In the genomic region with DNA sequence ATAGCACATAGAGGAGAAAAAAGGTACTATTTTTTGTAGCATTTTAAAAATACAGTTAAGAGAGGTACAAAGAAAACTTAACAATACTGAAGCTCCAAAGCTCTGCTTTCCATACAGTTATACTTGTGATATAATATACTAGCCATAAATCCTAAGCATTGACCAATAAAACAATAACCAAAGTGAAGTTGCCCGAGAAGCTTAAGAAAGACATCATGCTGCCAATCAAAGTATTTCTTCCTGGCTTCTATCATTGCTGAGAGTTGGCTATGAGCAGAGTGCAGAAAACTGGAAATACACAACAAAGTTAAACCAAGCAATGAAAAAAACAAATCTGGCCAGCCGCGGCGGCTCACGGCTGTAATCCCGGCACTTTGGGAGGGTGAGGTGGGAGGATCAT, we compare ENCODE assay signal across 29 cellular contexts.
"Had no signal": no experiment of that assay in that cellular context is flagged by ENCODE, and none has a peak within 500 bp of the region (broad histone marks: within the 10 kb centered on the region; RNA-seq: fewer than 3 reads in every experiment).

No MANE protein-coding gene starts in this region.

- H3K36me3 ChIP-seq: colonic mucosa, left lung, pancreas, spleen had no signal

- DNase-seq: activated B cell treated with CpG ODN at 0.5 μM for 24 hours; activated CD4-positive, alpha-beta T cell treated with anti-CD3 and anti-CD28 coated beads, Interleukin-2, amount 50 U/mL, for 1 hour; activated CD8-positive, alpha-beta T cell treated with anti-CD3 and anti-CD28 coated beads for 36 hours; activated naive CD4-positive, alpha-beta T cell; activated T-cell treated with anti-CD3 and anti-CD28 coated beads, Interleukin-2, amount 50 U/mL, for 4 hours; anterior cingulate cortex; body of pancreas; cerebellar nuclear complex; colonic mucosa; effector CD8-positive, alpha-beta T cell; foreskin fibroblast; head of caudate nucleus; hypothalamus; left lung; mammary epithelial cell; naive B cell; nephron progenitor cell; pancreas; psoas muscle; spleen; stimulated activated CD4-positive, alpha-beta T cell treated with anti-CD3 and anti-CD28 coated beads, Interleukin-2, amount 100 ng/mL, for 48 hours; stimulated activated naive CD4-positive, alpha-beta T cell treated with Interleukin-2 at 50 U/mL for 16 hours; T-helper 2 cell; testis; trophoblast cell had no signal

- ATAC-seq: activated CD8-positive, alpha-beta T cell treated with anti-CD3 and anti-CD28 coated beads for 36 hours; activated naive CD4-positive, alpha-beta T cell treated with anti-CD3 and anti-CD28 coated beads, Interleukin-2, amount 50 U/mL, for 72 hours; activated T-cell treated with anti-CD3 and anti-CD28 coated beads, Interleukin-2, amount 50 U/mL, for 4 hours; activated T-helper 17 cell treated with anti-CD3 and anti-CD28 coated beads, Interleukin-2, amount 50 U/mL, for 72 hours; body of pancreas; left lung; pancreas; psoas muscle had no signal

- H3K9me3 ChIP-seq: body of pancreas, colonic mucosa, left lung, pancreas, psoas muscle, spleen, testis had no signal

- FAIRE-seq: endometrium, pancreas, urothelium cell line had no signal

- H3K4me1 ChIP-seq: body of pancreas, colonic mucosa, left lung, pancreas, psoas muscle, spleen, testis had no signal

- H3K27me3 ChIP-seq: body of pancreas, colonic mucosa, left lung, pancreas, spleen, testis had no signal

- H3K27ac ChIP-seq: body of pancreas, colonic mucosa, left lung, pancreas, psoas muscle, spleen, testis had no signal

- H3K4me3 ChIP-seq: body of pancreas, colonic mucosa, left lung, pancreas, psoas muscle, spleen, testis had no signal
